ENCODE assay signal across 8 cellular contexts in genomic region chr10:68721673-68721963, GRCh38. TPM values are rescaled to one million over a fixed set of nuclear protein-coding genes. Genes with fewer than 3 reads are reported as not detected.
DNase-seq lines count a peak whose midpoint lies in the region; ATAC-seq and TF ChIP-seq lines count a peak whose summit lies in the region.

No MANE protein-coding gene starts in this region.

- in situ Hi-C loops in astrocyte of the cerebellum (cut with HindIII; ENCODE audit: low sequenced_read_pairs) (no loop called here), transverse colon (cut with MboI; ENCODE audit: low pct_ligation_motif_present in 1 of 4, low pct_unique_long_range_greater_than_20kb in 1 of 4, low sequenced_read_pairs in 3 of 4) (loop anchor here in 3 of 4 donors (25.0 kb wide), 2 partner anchors 159 to 184 kb away; partner anchors contain the start of genes SLC25A16 (in 2 of the 3) and TET1 (in 1 of the 3))

- no peaks in the 10 kb centered on the region for H3K27me3 ChIP-seq in liver (ENCODE audit: control insufficient read depth in 4 of 4, insufficient read depth in 4 of 4, low read length in 3 of 4)
- H3K27me3 ChIP-seq in transverse colon: no peaks in the 10 kb centered on the region

- peaks cover 0 to 8% (median 4%) of the 10 kb centered on the region in 4 donors for H3K4me1 ChIP-seq in liver (ENCODE audit: control insufficient read depth in 4 of 4, insufficient read depth in 4 of 4, low read length in 3 of 4)
- peaks cover 0 to 12% (median 10%) of the 10 kb centered on the region in 4 donors for H3K4me1 ChIP-seq in transverse colon

- peak; percentile 23 for ATAC-seq in HG03159 (IDR thresholded peaks at IDR 0.05; ENCODE audit: unreplicated experiment)

- H3K36me3 ChIP-seq in liver (ENCODE audit: control insufficient read depth in 4 of 4, insufficient read depth in 3 of 4, low read depth in 1 of 4, low read length in 3 of 4) (peaks cover 7 to 14% (median 8%) of the 10 kb centered on the region in 4 donors), transverse colon (peaks cover 0 to 17% (median 6%) of the 10 kb centered on the region in 4 donors)

- no peak for DNase-seq in astrocyte of the cerebellum (ENCODE audit: low read depth)
- DNase-seq in transverse colon: no peak
- DNase-seq in HEK293T (ENCODE audit: extremely low spot score): no peak
- no peak for DNase-seq in hepatic stellate cell (ENCODE audit: low spot score)
- no peak for DNase-seq in stimulated activated CD4-positive, alpha-beta T cell treated with anti-CD3 and anti-CD28 coated beads, Interleukin-4, amount 100 ng/mL, for 1 hour

- POLR2A ChIA-PET in HEK293T (lab: Yijun Ruan, JAX): interaction anchor here (0.7 to 2.1 kb wide), 5 partner anchors 9 to 162 kb away, joined by 3 to 16 read pairs (median 3); partner anchors contain the start of gene TET1

- TF ChIP-seq RAD21 in liver (IDR thresholded peaks at IDR 0.05): no peak

- TF ChIP-seq CTCF in GM12875 (IDR thresholded peaks at IDR 0.05; ENCODE audit: borderline replicate concordance, insufficient read depth, low read depth, low read length) (no peak), astrocyte of the cerebellum (IDR thresholded peaks at IDR 0.05; ENCODE audit: low read depth, low read length, missing control alignments) (no peak), liver (IDR thresholded peaks at IDR 0.05; ENCODE audit: low read depth, low read length, missing input control) (no peak), transverse colon (IDR thresholded peaks at IDR 0.05) (no peak)

- WGBS in liver: under 1% methylated on average over 23 of the region's 23 CpGs
- WGBS in transverse colon (ENCODE audit: low coverage in 1 of 2), 2 donors: 0% methylated on average over 8 to 17 of the region's 23 CpGs

- H3K9ac ChIP-seq in liver (ENCODE audit: low read depth in 1 of 2, low read length in 2 of 2): peak overlapping the region; percentile 63 to 87

- intact Hi-C loops in transverse colon (cut with DNase I; ENCODE audit: low total_unique reads): no loop called here

- TF ChIP-seq EP300 in transverse colon (IDR thresholded peaks at IDR 0.05; ENCODE audit: low read depth): no peak

- no peak for TF ChIP-seq POLR2A in transverse colon (IDR thresholded peaks at IDR 0.05)

- CTCF ChIA-PET in HEK293T (lab: Yijun Ruan, JAX): interaction anchor here (1.0 kb wide), 1 partner anchor 58 kb away, joined by 3 read pairs; no protein-coding TSS in a partner anchor

- no peaks in the 10 kb centered on the region for H3K9me3 ChIP-seq in liver (ENCODE audit: control insufficient read depth in 4 of 4, low read length in 3 of 4)
- H3K9me3 ChIP-seq in transverse colon: no peaks in the 10 kb centered on the region

- H3K4me3 ChIP-seq in GM12875 (ENCODE audit: low read depth, low read length) (peak overlapping the region; percentile 95), astrocyte of the cerebellum (ENCODE audit: low read depth, low read length) (peak overlapping the region; percentile 97), liver (ENCODE audit: low read depth in 1 of 3, low read length in 3 of 3) (peak overlapping the region; percentile 46 to 89 (median 89)), transverse colon (peak overlapping the region; percentile 87 to 99 (median 88))

- H3K27ac ChIP-seq in liver (ENCODE audit: low read depth in 1 of 2, low read length in 2 of 2) (peak overlapping the region; percentile 77 to 78), transverse colon (peak overlapping the region; percentile 86 to 97 (median 94))

TF ChIP-seq in liver, 16 proteins besides CTCF, POLR2A, EP300 and RAD21:
- TF ChIP-seq HNF4G (IDR thresholded peaks at IDR 0.05) (no peak), ZBTB33 (IDR thresholded peaks at IDR 0.05) (no peak), GABPA (IDR thresholded peaks at IDR 0.05 in 1 of 2, conservative IDR thresholded peaks at IDR 0.05 in 1 of 2) (no peak), TAF1 (conservative IDR thresholded peaks at IDR 0.05) (no peak), FOXA2 (IDR thresholded peaks at IDR 0.05) (no peak), JUND (IDR thresholded peaks at IDR 0.05) (no peak)

TF ChIP-seq in HEK293T, 16 proteins besides CTCF, POLR2A, EP300 and RAD21:
- TF ChIP-seq SUZ12 (IDR thresholded peaks at IDR 0.05) (no peak), PKNOX1 (IDR thresholded peaks at IDR 0.05) (no peak), NFRKB (IDR thresholded peaks at IDR 0.05) (no peak), CTBP1 (IDR thresholded peaks at IDR 0.05; ENCODE audit: borderline replicate concordance) (no peak), FOXA1 (IDR thresholded peaks at IDR 0.05) (no peak), LEF1 (IDR thresholded peaks at IDR 0.05; ENCODE audit: borderline replicate concordance) (no peak), HDGF (IDR thresholded peaks at IDR 0.05; ENCODE audit: borderline replicate concordance) (no peak), ZNF384 (IDR thresholded peaks at IDR 0.05) (no peak), L3MBTL2 (conservative IDR thresholded peaks at IDR 0.05) (no peak), BHLHE40 (IDR thresholded peaks at IDR 0.05; ENCODE audit: borderline replicate concordance) (no peak), ARNT (IDR thresholded peaks at IDR 0.05) (no peak), FOXM1 (IDR thresholded peaks at IDR 0.05; ENCODE audit: borderline replicate concordance) (no peak), FOXK2 (IDR thresholded peaks at IDR 0.05) (no peak), TARDBP (IDR thresholded peaks at IDR 0.05) (no peak), ELF4 (IDR thresholded peaks at IDR 0.05) (no peak), SP1 (IDR thresholded peaks at IDR 0.05) (no peak)
TF ChIP-seq in HEK293T: peak in this region for 0.

RNA-seq across cellular contexts. Expression of gene CCAR1, which starts 0.6 kb away (rescaled TPM):
- total RNA-seq in liver (10 to 100 TPM; 19.2 to 27.5 TPM), transverse colon (10 to 100 TPM; 42.0 to 99.9 (median 56.0) TPM)
- 10 to 100 TPM; 10.5 to 20.3 TPM for polyA plus RNA-seq in liver
